In genomic region chr1:7912145-7912544, GRCh38 we compare ENCODE assay signal across 20 cellular contexts. TPM values are rescaled to one million over a fixed set of nuclear protein-coding genes. Genes with fewer than 3 reads are reported as not detected.
"Had no signal": no experiment of that assay in that cellular context is flagged by ENCODE, and none has a peak within 500 bp of the region (broad histone marks: within the 10 kb centered on the region; RNA-seq: fewer than 3 reads in every experiment).

No MANE protein-coding gene starts in this region.

- H3K27me3 Mint-ChIP-seq: activated T-cell treated with anti-CD3 and anti-CD28 coated beads, Interleukin-2, amount 50 U/mL, for 24 hours; naive thymus-derived CD4-positive, alpha-beta T cell had no signal

- H3K36me3 Mint-ChIP-seq: naive thymus-derived CD4-positive, alpha-beta T cell; stimulated activated memory B cell treated with anti-CD40 and anti-IgM and Interleukin-4, amounts not matched to agents 10 μg/mL and 1 μg/mL and 100 μg/mL, for 72 hours had no signal

- H3K27ac ChIP-seq: esophagus muscularis mucosa, left ventricle myocardium inferior, neutrophil, tibial nerve, vagina, WERI-Rb-1 had no signal

- H3K4me1 ChIP-seq: esophagus muscularis mucosa, left ventricle myocardium inferior, tibial nerve, vagina had no signal

- H3K9me3 ChIP-seq: esophagus muscularis mucosa, left ventricle myocardium inferior, mucosa of descending colon, neutrophil, tibial nerve, vagina had no signal

- H3K36me3 ChIP-seq: esophagus muscularis mucosa, left ventricle myocardium inferior, neutrophil, tibial nerve, vagina, WERI-Rb-1 had no signal

- H3K4me3 ChIP-seq: esophagus muscularis mucosa, left ventricle myocardium inferior, mucosa of descending colon, tibial nerve had no signal

- H3K27me3 ChIP-seq: vagina had no signal

- H3K4me3 Mint-ChIP-seq: stimulated activated memory B cell treated with anti-CD40 and anti-IgM and Interleukin-4, amounts not matched to agents 10 μg/mL and 1 μg/mL and 100 μg/mL, for 72 hours had no signal

- DNase-seq: activated CD4-positive, alpha-beta T cell treated with anti-CD3 and anti-CD28 coated beads for 48 hours; activated T-cell treated with anti-CD3 and anti-CD28 coated beads, Interleukin-2, amount 50 U/mL, for 24 hours; hippocampal formation; left ventricle myocardium inferior; mucosa of descending colon; naive thymus-derived CD4-positive, alpha-beta T cell; posterior cingulate gyrus; retina; substantia nigra; WERI-Rb-1 had no signal

- H3K9me3 Mint-ChIP-seq: activated T-cell treated with anti-CD3 and anti-CD28 coated beads, Interleukin-2, amount 50 U/mL, for 24 hours; stimulated activated memory B cell treated with anti-CD40 and anti-IgM and Interleukin-4, amounts not matched to agents 10 μg/mL and 1 μg/mL and 100 μg/mL, for 72 hours had no signal

- ATAC-seq: naive thymus-derived CD4-positive, alpha-beta T cell; SK-N-SH treated with all-trans-retinoic acid at 6 μM for 48 hours; stimulated activated memory B cell treated with anti-CD40 and anti-IgM and Interleukin-4, amounts not matched to agents 10 μg/mL and 1 μg/mL and 100 μg/mL, for 72 hours had no signal

- H3K27ac Mint-ChIP-seq: stimulated activated memory B cell treated with anti-CD40 and anti-IgM and Interleukin-4, amounts not matched to agents 10 μg/mL and 1 μg/mL and 100 μg/mL, for 72 hours had no signal

RNA-seq across cellular contexts. Expression of gene TNFRSF9, which starts 28.5 kb away (rescaled TPM):
- total RNA-seq: left ventricle myocardium inferior, vagina had no signal

RNA-seq across cellular contexts. Expression of gene UTS2, which starts 59.3 kb away (rescaled TPM):
- total RNA-seq: cardiac septum; esophagus muscularis mucosa; glomerular endothelial cell; kidney epithelial cell; left ventricle myocardium inferior; T-helper 1 cell treated with Interleukin-12 subunit alpha and Interleukin-12 subunit beta and Interleukin-4 antibody, amounts not matched to agents 30 ng/mL and 1 ng/mL, for 36 hours had no signal
- polyA plus RNA-seq: naive thymus-derived CD4-positive, alpha-beta T cell had no signal
